In the genomic region with DNA sequence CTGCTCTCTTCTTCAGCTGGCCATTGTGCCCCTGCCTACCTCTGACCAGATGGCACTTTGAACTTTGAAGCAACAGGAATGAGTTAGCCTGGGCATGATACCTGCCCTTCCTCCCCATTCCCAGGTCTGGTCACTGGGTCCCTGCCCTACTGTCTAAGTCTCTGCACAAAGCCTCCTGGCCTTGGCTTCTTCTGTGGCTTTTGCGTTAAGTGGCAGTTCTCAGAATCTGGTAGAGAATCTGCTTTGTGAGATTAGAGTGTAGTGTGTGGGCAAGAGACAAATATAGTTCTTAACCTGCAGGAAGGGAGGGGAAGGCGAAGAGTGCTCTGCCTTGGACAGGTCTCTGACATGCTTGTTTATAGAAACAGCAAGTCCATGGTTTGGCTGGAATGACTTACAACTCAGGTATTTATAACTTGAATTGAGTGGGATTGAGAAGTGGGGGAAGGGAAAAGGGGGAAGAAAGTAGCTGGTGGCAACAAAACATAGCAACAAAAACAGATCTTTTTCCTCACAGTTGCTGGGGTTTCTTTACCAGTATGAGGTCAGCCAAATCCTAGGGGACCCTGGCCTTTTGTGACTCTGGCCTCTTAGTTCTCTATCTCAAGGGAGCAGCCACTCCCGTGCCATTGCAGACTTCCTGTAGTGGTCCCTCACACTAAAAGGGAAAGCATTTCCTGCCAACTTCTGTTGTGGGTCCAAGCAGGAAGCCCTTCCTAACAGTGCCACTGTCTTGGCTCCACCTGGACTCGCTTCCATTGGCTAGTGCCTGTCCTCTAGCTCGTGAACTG, we compare ENCODE assay signal across 9 cellular contexts. TPM values are rescaled to one million over a fixed set of nuclear protein-coding genes. Genes with fewer than 3 reads are reported as not detected.
A peak's percentile ranks its signal among the peaks of the same experiment; 100 is the strongest.
DNase-seq lines count a peak whose midpoint lies in the region; ATAC-seq, FAIRE-seq and TF ChIP-seq lines count a peak whose summit lies in the region.
"Had no signal": no experiment of that assay in that cellular context is flagged by ENCODE, and none has a peak within 500 bp of the region (broad histone marks: within the 10 kb centered on the region; RNA-seq: fewer than 3 reads in every experiment).

No MANE protein-coding gene starts in this region.

- TF ChIP-seq CTCF in keratinocyte (optimal IDR thresholded peaks at IDR 0.05 in 1 of 3, IDR thresholded peaks at IDR 0.05 in 1 of 3, conservative IDR thresholded peaks at IDR 0.05 in 1 of 3; ENCODE audit: extremely low read depth in 1 of 3, insufficient read depth in 2 of 3, low read length in 3 of 3): no peak
- TF ChIP-seq CTCF in upper lobe of left lung (IDR thresholded peaks at IDR 0.05): no peak

- H3K4me3 Mint-ChIP-seq in activated T-cell treated with anti-CD3 and anti-CD28 coated beads, Interleukin-2, amount 50 U/mL, for 72 hours: peak overlapping the region in 1 of 2 donors; percentile 2
- H3K4me3 Mint-ChIP-seq in activated naive CD8-positive, alpha-beta T cell treated with anti-CD3 and anti-CD28 coated beads, Interleukin-2, amount 50 U/mL, for 24 hours: peak overlapping the region; percentile 46
- H3K4me3 Mint-ChIP-seq: memory B cell had no signal

- peaks cover 43% of the 10 kb centered on the region for H3K4me1 Mint-ChIP-seq in activated T-cell treated with anti-CD3 and anti-CD28 coated beads, Interleukin-2, amount 50 U/mL, for 72 hours (ENCODE audit: low read depth)
- H3K4me1 Mint-ChIP-seq in activated naive CD8-positive, alpha-beta T cell treated with anti-CD3 and anti-CD28 coated beads, Interleukin-2, amount 50 U/mL, for 24 hours: peaks cover 48% of the 10 kb centered on the region

- no peaks in the 10 kb centered on the region for H3K36me3 Mint-ChIP-seq in activated T-cell treated with anti-CD3 and anti-CD28 coated beads, Interleukin-2, amount 50 U/mL, for 72 hours (ENCODE audit: insufficient read depth in 2 of 2)
- no peaks in the 10 kb centered on the region for H3K36me3 Mint-ChIP-seq in activated naive CD8-positive, alpha-beta T cell treated with anti-CD3 and anti-CD28 coated beads, Interleukin-2, amount 50 U/mL, for 24 hours (ENCODE audit: low read depth)

- H3K36me3 ChIP-seq in keratinocyte (ENCODE audit: control insufficient read depth in 2 of 2, extremely low read depth in 1 of 2, insufficient read depth in 2 of 2, low read length in 2 of 2) (peaks cover 8 to 10% of the 10 kb centered on the region in 2 experiments), upper lobe of left lung (no peaks in the 10 kb centered on the region)

- H3K4me3 ChIP-seq in keratinocyte (ENCODE audit: control insufficient read depth in 2 of 3, extremely low read depth in 1 of 3, insufficient read depth in 2 of 3, low read depth in 1 of 3, low read length in 3 of 3): peak overlapping the region in 1 of 3 experiments; percentile 2
- H3K4me3 ChIP-seq in upper lobe of left lung: no peak overlapping the region

- ATAC-seq in activated T-cell treated with anti-CD3 and anti-CD28 coated beads, Interleukin-2, amount 50 U/mL, for 72 hours (replicated peaks in 1 of 2): peak; percentile 27 to 32
- peak; percentile 28 for ATAC-seq in activated naive CD8-positive, alpha-beta T cell treated with anti-CD3 and anti-CD28 coated beads, Interleukin-2, amount 50 U/mL, for 24 hours
- ATAC-seq in upper lobe of left lung (ENCODE audit: low FRiP score in 2 of 2): peak; percentile 31 to 82
- no peak for ATAC-seq in HG02642 (IDR thresholded peaks at IDR 0.05; ENCODE audit: poor library complexity, unreplicated experiment)

- peaks cover 83% of the 10 kb centered on the region for H3K79me2 ChIP-seq in keratinocyte (ENCODE audit: control insufficient read depth, insufficient read depth, low read length)

- H3K9me3 ChIP-seq in keratinocyte (ENCODE audit: control insufficient read depth, low read depth, low read length) (no peaks in the 10 kb centered on the region), upper lobe of left lung (no peaks in the 10 kb centered on the region)

- peak overlapping the region; percentile 24 for H3K9ac ChIP-seq in keratinocyte (ENCODE audit: control insufficient read depth, extremely low read depth, insufficient read depth, low read length)

- no peaks in the 10 kb centered on the region for H3K9me3 Mint-ChIP-seq in activated T-cell treated with anti-CD3 and anti-CD28 coated beads, Interleukin-2, amount 50 U/mL, for 72 hours
- no peaks in the 10 kb centered on the region for H3K9me3 Mint-ChIP-seq in activated naive CD8-positive, alpha-beta T cell treated with anti-CD3 and anti-CD28 coated beads, Interleukin-2, amount 50 U/mL, for 24 hours
- H3K9me3 Mint-ChIP-seq: memory B cell had no signal

- FAIRE-seq in keratinocyte (lab: Jason Lieb, UNC): peak; percentile 75

- DNase-seq in activated T-cell treated with anti-CD3 and anti-CD28 coated beads, Interleukin-2, amount 50 U/mL, for 72 hours: no peak
- no peak for DNase-seq in activated T-cell treated with anti-CD3 and anti-CD28 coated beads, Interleukin-2, amount 50 U/mL, for 48 hours
- DNase-seq in activated naive CD8-positive, alpha-beta T cell treated with anti-CD3 and anti-CD28 coated beads, Interleukin-2, amount 50 U/mL, for 24 hours: no peak
- no peak for DNase-seq in keratinocyte (ENCODE audit: low read depth, low spot score)
- no peak for DNase-seq in upper lobe of left lung
- no peak for DNase-seq in RPMI8226
- no peak for DNase-seq in pons (ENCODE audit: low spot score)

- no peak overlapping the region for H2AFZ ChIP-seq in keratinocyte (ENCODE audit: control insufficient read depth, low read length)

- H3K27ac Mint-ChIP-seq in activated T-cell treated with anti-CD3 and anti-CD28 coated beads, Interleukin-2, amount 50 U/mL, for 72 hours: peak overlapping the region; percentile 45
- H3K27ac Mint-ChIP-seq in activated naive CD8-positive, alpha-beta T cell treated with anti-CD3 and anti-CD28 coated beads, Interleukin-2, amount 50 U/mL, for 24 hours: peak overlapping the region; percentile 57
- H3K27ac Mint-ChIP-seq: memory B cell had no signal

- H3K27ac ChIP-seq in keratinocyte (ENCODE audit: control insufficient read depth, insufficient read depth, low read length): peak overlapping the region; percentile 59
- peak overlapping the region; percentile 33 to 81 (median 49) for H3K27ac ChIP-seq in upper lobe of left lung

- H3K9me1 ChIP-seq in keratinocyte (ENCODE audit: control insufficient read depth, extremely low read depth, insufficient read depth, low read length): no peaks in the 10 kb centered on the region

- peak in 1 of 4 donors; percentile 1 for TF ChIP-seq EP300 in upper lobe of left lung (IDR thresholded peaks at IDR 0.05)

- peak overlapping the region; percentile 40 for H3K4me2 ChIP-seq in keratinocyte (ENCODE audit: control insufficient read depth, extremely low read depth, insufficient read depth, low read depth, low read length)

- no peaks in the 10 kb centered on the region for H3K27me3 ChIP-seq in keratinocyte (ENCODE audit: control insufficient read depth, extremely low read depth, insufficient read depth, low read length)
- no peaks in the 10 kb centered on the region for H3K27me3 ChIP-seq in upper lobe of left lung

- no peaks in the 10 kb centered on the region for H3K27me3 Mint-ChIP-seq in activated T-cell treated with anti-CD3 and anti-CD28 coated beads, Interleukin-2, amount 50 U/mL, for 72 hours (ENCODE audit: low read depth)
- H3K27me3 Mint-ChIP-seq in activated naive CD8-positive, alpha-beta T cell treated with anti-CD3 and anti-CD28 coated beads, Interleukin-2, amount 50 U/mL, for 24 hours: no peaks in the 10 kb centered on the region
- H3K27me3 Mint-ChIP-seq: memory B cell had no signal

- H3K4me1 ChIP-seq in keratinocyte (ENCODE audit: control insufficient read depth, extremely low read depth, insufficient read depth, low read length) (peaks cover 76% of the 10 kb centered on the region), upper lobe of left lung (peaks cover 20 to 29% (median 26%) of the 10 kb centered on the region in 4 donors)

- dilution Hi-C loops in keratinocyte (cut with MboI; ENCODE audit: extremely low pct_ligation_motif_present, low sequenced_read_pairs): no loop called here

- 29 to 33% methylated on average over 3 to 5 of the region's 5 CpGs for WGBS in upper lobe of left lung, 2 donors

- no peak for TF ChIP-seq POLR2A in upper lobe of left lung (IDR thresholded peaks at IDR 0.05)

- no peaks in the 10 kb centered on the region for H4K20me1 ChIP-seq in keratinocyte (ENCODE audit: control insufficient read depth, extremely low read depth, insufficient read depth, low read length)

RNA-seq across cellular contexts. Expression of gene MAPKBP1, which starts 16.7 kb away (rescaled TPM):
- total RNA-seq in activated T-cell treated with anti-CD3 and anti-CD28 coated beads, Interleukin-2, amount 50 U/mL, for 72 hours: 10 to 100 TPM; 16.0 to 17.7 TPM
- polyA plus RNA-seq in keratinocyte: 11.3 to 22.2 TPM (median 18.3 TPM) in 3 replicates
- 9.8 TPM for polyA plus RNA-seq in keratinocyte (2011; ENCODE audit: low read depth)
- 7.7 and 34.7 TPM in 2 replicates for polyA plus RNA-seq in keratinocyte (2011; cell fraction: cytosol; rRNA removed)
- 72.2 and 89.6 TPM in 2 replicates for polyA plus RNA-seq in keratinocyte (2011; cell fraction: nucleus; rRNA removed)
- polyA plus RNA-seq in keratinocyte (2012; ENCODE audit: low replicate concordance): 20.7 and 24.2 TPM in 2 replicates
- polyA minus RNA-seq in keratinocyte: 61.9 to 98.7 TPM (median 65.0 TPM) in 3 replicates
- 18.2 TPM for polyA minus RNA-seq in keratinocyte (2011; cell fraction: cytosol; rRNA and poly(A)+ RNA removed)
- polyA minus RNA-seq in keratinocyte (2011; cell fraction: nucleus; rRNA and poly(A)+ RNA removed): 61.8 and 96.3 TPM in 2 replicates
- total RNA-seq in upper lobe of left lung: 10 to 100 TPM; 12.8 to 83.8 (median 26.8) TPM

RNA-seq across cellular contexts. Expression of gene JMJD7, which starts 36.9 kb away (rescaled TPM):
- 10 to 100 TPM; 15.2 to 16.0 TPM for total RNA-seq in activated T-cell treated with anti-CD3 and anti-CD28 coated beads, Interleukin-2, amount 50 U/mL, for 72 hours
- polyA plus RNA-seq in keratinocyte: 7.8 to 8.2 TPM (median 7.8 TPM) in 3 replicates
- polyA plus RNA-seq in keratinocyte (2011; ENCODE audit: low read depth): 7.2 TPM
- 3.0 and 5.2 TPM in 2 replicates for polyA plus RNA-seq in keratinocyte (2011; cell fraction: cytosol; rRNA removed)
- 2.9 and 5.3 TPM in 2 replicates for polyA plus RNA-seq in keratinocyte (2011; cell fraction: nucleus; rRNA removed)
- polyA plus RNA-seq in keratinocyte (2012; ENCODE audit: low replicate concordance): 9.4 and 11.9 TPM in 2 replicates
- 2.1 to 5.8 TPM (median 3.3 TPM) in 3 replicates for polyA minus RNA-seq in keratinocyte
- 5.2 TPM for polyA minus RNA-seq in keratinocyte (2011; cell fraction: cytosol; rRNA and poly(A)+ RNA removed)
- polyA minus RNA-seq in keratinocyte (2011; cell fraction: nucleus; rRNA and poly(A)+ RNA removed): 1.8 TPM in 1 of 2 replicates, not detected in the other
- 10 to 100 TPM; 14.4 to 41.5 (median 31.2) TPM for total RNA-seq in upper lobe of left lung

RNA-seq across cellular contexts. Expression of gene PLA2G4B, which starts 47.7 kb away (rescaled TPM):
- total RNA-seq in activated T-cell treated with anti-CD3 and anti-CD28 coated beads, Interleukin-2, amount 50 U/mL, for 72 hours: 1 to 10 TPM; 4.4 to 9.1 TPM
- 3.9 to 9.8 TPM (median 8.6 TPM) in 3 replicates for polyA plus RNA-seq in keratinocyte
- polyA plus RNA-seq in keratinocyte (2011; ENCODE audit: low read depth): 16.9 TPM
- polyA plus RNA-seq in keratinocyte (2011; cell fraction: cytosol; rRNA removed): 1.2 and 1.3 TPM in 2 replicates
- polyA plus RNA-seq in keratinocyte (2011; cell fraction: nucleus; rRNA removed): 14.1 TPM in 2 replicates
- 1.9 and 50.8 TPM in 2 replicates for polyA plus RNA-seq in keratinocyte (2012; ENCODE audit: low replicate concordance)
- polyA minus RNA-seq in keratinocyte: 0.92 to 6.6 TPM (median 6.6 TPM) in 3 replicates
- 2.1 TPM for polyA minus RNA-seq in keratinocyte (2011; cell fraction: cytosol; rRNA and poly(A)+ RNA removed)
- 7.7 and 8.4 TPM in 2 replicates for polyA minus RNA-seq in keratinocyte (2011; cell fraction: nucleus; rRNA and poly(A)+ RNA removed)
- 10 to 100 TPM in 4 of 6 donors, 1 to 10 TPM in 2; 4.7 to 71.2 (median 14.4) TPM for total RNA-seq in upper lobe of left lung
